7 cellular contexts compared by ENCODE assay signal in the genomic region with DNA sequence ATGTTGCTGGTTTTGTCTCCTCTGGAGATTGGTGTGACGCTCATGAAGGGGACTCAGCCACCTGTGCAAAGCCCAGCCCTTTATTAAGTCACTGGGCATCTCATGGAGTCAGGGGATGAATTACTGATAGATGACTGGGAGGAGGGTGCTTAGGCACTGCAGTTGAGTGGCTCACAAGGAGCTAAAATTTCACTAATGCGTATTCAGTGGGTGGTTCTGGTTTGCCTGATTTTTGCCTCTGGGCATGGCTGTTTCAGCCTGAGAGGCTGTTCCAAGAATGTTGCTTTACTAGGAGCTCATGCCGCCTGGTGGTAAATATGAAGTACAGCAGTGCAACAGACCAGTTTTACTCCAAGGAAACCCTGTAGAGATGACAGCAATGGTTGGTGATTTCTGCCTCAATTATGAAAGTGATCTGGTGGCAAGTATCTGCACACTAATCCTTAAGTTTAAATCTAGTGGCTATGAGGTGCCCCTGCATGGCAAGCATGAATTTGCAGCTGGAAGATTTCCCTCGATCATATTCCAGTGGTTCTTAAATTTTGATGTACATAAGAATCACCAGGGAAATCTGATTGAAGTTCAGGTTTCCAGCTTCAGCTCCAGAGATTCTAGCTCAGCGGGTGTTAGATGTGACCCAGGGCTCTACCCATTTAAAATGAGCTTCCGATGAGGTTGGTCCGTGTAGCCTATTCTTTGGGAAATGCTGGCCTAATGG.
DNase-seq lines count a peak whose midpoint lies in the region; ATAC-seq and TF ChIP-seq lines count a peak whose summit lies in the region.

No MANE protein-coding gene starts in this region.

- ATAC-seq in HG02571 (IDR thresholded peaks at IDR 0.05; ENCODE audit: unreplicated experiment): peak; percentile 54

- no peak overlapping the region for H3K4me3 ChIP-seq in cardiac fibroblast (replicated peaks in 1 of 2; ENCODE audit: low read depth in 2 of 2, low read length in 2 of 2)

- DNase-seq in GM10266 (ENCODE audit: extremely low spot score) (peak; percentile 57), NCI-H1417 (lab: John Stamatoyannopoulos, UW) (peak; percentile 60 to 85 (median 79)), T-helper 1 cell (peak in 3 of 5 donors; percentile 8 to 65 (median 31)), cardiac fibroblast (ENCODE audit: low read depth in 2 of 2) (peak; percentile 87 to 91), kidney tubule cell (ENCODE audit: low spot score) (peak; percentile 89)
- peak; percentile 10 to 17 for DNase-seq in stimulated activated CD4-positive, alpha-beta T cell treated with anti-CD3 and anti-CD28 coated beads, Interleukin-2, amount 100 ng/mL, for 48 hours

- TF ChIP-seq CTCF in GM10266 (IDR thresholded peaks at IDR 0.05; ENCODE audit: control insufficient read depth, insufficient read depth, low read depth, missing control alignments): peak; percentile 90
- peak; percentile 88 for TF ChIP-seq CTCF in cardiac fibroblast (IDR thresholded peaks at IDR 0.05; ENCODE audit: low read depth, low read length)

Comparison
In these comparisons a context has a peak if more than half of its experiments do, and no peak if none do; other contexts are left out.
1. DNase-seq: peak in every context shown above with its lines; median percentile 89 in cardiac fibroblast; 89 in kidney tubule cell; 79 in NCI-H1417; 57 in GM10266; 31 in T-helper 1 cell; 14 in stimulated activated CD4-positive, alpha-beta T cell treated with anti-CD3 and anti-CD28 coated beads, Interleukin-2, amount 100 ng/mL, for 48 hours.